Comparison of ENCODE assay signal across 8 cellular contexts in genomic region chr13:21297452-21297851, GRCh38.
DNase-seq lines count a peak whose midpoint lies in the region; ATAC-seq lines count a peak whose summit lies in the region.

No MANE protein-coding gene starts in this region.

- no peaks in the 10 kb centered on the region for H3K9me3 Mint-ChIP-seq in IgD-negative memory B cell

- H3K18ac ChIP-seq in mesenchymal stem cell (ENCODE audit: low read depth in 1 of 2, low read length in 2 of 2): no peak overlapping the region

- H3K27me3 ChIP-seq in mesenchymal stem cell (ENCODE audit: control insufficient read depth in 1 of 2, insufficient read depth in 1 of 2, low read length in 2 of 2): no peaks in the 10 kb centered on the region
- no peaks in the 10 kb centered on the region for H3K27me3 ChIP-seq in aorta (ENCODE audit: control insufficient read depth in 1 of 2, insufficient read depth in 2 of 2, low read length in 1 of 2)

- H3K4me3 Mint-ChIP-seq in IgD-negative memory B cell: peak overlapping the region; percentile 88 to 96 (median 95)

- H3K27me3 Mint-ChIP-seq in IgD-negative memory B cell: no peaks in the 10 kb centered on the region

- peak overlapping the region; percentile 51 for H2AFZ ChIP-seq in mesenchymal stem cell (ENCODE audit: low read depth, low read length)

- H2BK12ac ChIP-seq in mesenchymal stem cell (ENCODE audit: low read length in 2 of 2): no peak overlapping the region

- peak overlapping the region; percentile 94 for H3K9ac ChIP-seq in mesenchymal stem cell (ENCODE audit: low read length)

- no peak overlapping the region for H4K91ac ChIP-seq in mesenchymal stem cell (ENCODE audit: low read length)

- H3K4me3 ChIP-seq in mesenchymal stem cell (ENCODE audit: insufficient read depth in 1 of 2, low read depth in 1 of 2, low read length in 2 of 2) (peak overlapping the region in 1 of 2 experiments; percentile 94), aorta (ENCODE audit: low read length in 2 of 2) (no peak overlapping the region)

- no peak overlapping the region for H3K4me2 ChIP-seq in mesenchymal stem cell (ENCODE audit: low read length, poor library complexity, severe bottlenecking)

- no peak for ATAC-seq in aorta (ENCODE audit: low FRiP score)
- no peak for ATAC-seq in GM21717 (IDR thresholded peaks at IDR 0.05; ENCODE audit: unreplicated experiment)
- ATAC-seq in GM21786 (IDR thresholded peaks at IDR 0.05; ENCODE audit: unreplicated experiment): no peak

- H3K36me3 ChIP-seq in mesenchymal stem cell (ENCODE audit: control insufficient read depth in 1 of 2, insufficient read depth in 2 of 2, low read depth in 1 of 2, low read length in 2 of 2) (no peaks in the 10 kb centered on the region), aorta (ENCODE audit: control insufficient read depth in 1 of 2, insufficient read depth in 2 of 2, low read length in 1 of 2) (no peaks in the 10 kb centered on the region)

- WGBS in mesenchymal stem cell: 100% methylated on average over 1 of the region's 2 CpGs
- WGBS in aorta, 2 donors: 49 to 55% methylated on average over 2 of the region's 2 CpGs

- no peak overlapping the region for H2AK5ac ChIP-seq in mesenchymal stem cell (ENCODE audit: low read length, severe bottlenecking)

- H3K79me1 ChIP-seq in mesenchymal stem cell (replicated peaks; ENCODE audit: low read length, poor library complexity, severe bottlenecking): peaks cover 4% of the 10 kb centered on the region

- peak overlapping the region in 2 of 3 donors; percentile 56 to 76 for H3K27ac Mint-ChIP-seq in IgD-negative memory B cell

- H3K4me1 Mint-ChIP-seq in IgD-negative memory B cell: peaks cover 13 to 21% (median 16%) of the 10 kb centered on the region in 3 donors

- H3K36me3 Mint-ChIP-seq in IgD-negative memory B cell: no peaks in the 10 kb centered on the region

- H3K4ac ChIP-seq in mesenchymal stem cell (ENCODE audit: low read depth in 1 of 2, low read length in 2 of 2): no peak overlapping the region

- H3K14ac ChIP-seq in mesenchymal stem cell (ENCODE audit: low read length in 2 of 2): no peak overlapping the region

- H4K8ac ChIP-seq in mesenchymal stem cell (ENCODE audit: low read length): peak overlapping the region; percentile 69

- peak; percentile 28 for DNase-seq in EL
- peak; percentile 59 for DNase-seq in mesenchymal stem cell
- DNase-seq in aorta: no peak
- DNase-seq in NK-92 (lab: John Stamatoyannopoulos, UW; ENCODE audit: unreplicated experiment): no peak

- no peak overlapping the region for H2BK5ac ChIP-seq in mesenchymal stem cell (ENCODE audit: low read depth, low read length, poor library complexity, severe bottlenecking)

- intact Hi-C loops in aorta (cut with DNase I): loop anchor here (5.0 to 10.0 kb wide), 3 partner anchors 123 to 350 kb away; partner anchors contain the start of genes MRPL57 (in 1 of the 2) and SKA3 (in 1 of the 2)

- H3K9me3 ChIP-seq in mesenchymal stem cell (ENCODE audit: control insufficient read depth, low read length) (no peaks in the 10 kb centered on the region), aorta (ENCODE audit: control insufficient read depth, low read length) (no peaks in the 10 kb centered on the region)

- no peak overlapping the region for H3K23ac ChIP-seq in mesenchymal stem cell (ENCODE audit: low read length in 2 of 2)

- peak overlapping the region; percentile 33 for H3K27ac ChIP-seq in angular gyrus (ENCODE audit: low read depth, low read length)
- peak overlapping the region; percentile 68 for H3K27ac ChIP-seq in mesenchymal stem cell (ENCODE audit: low read length, poor library complexity, severe bottlenecking)
- H3K27ac ChIP-seq in aorta (ENCODE audit: low read depth in 1 of 2, low read length in 2 of 2): peak overlapping the region; percentile 51 to 62

- no peak overlapping the region for H2BK120ac ChIP-seq in mesenchymal stem cell (ENCODE audit: low read depth, low read length)

- H2BK15ac ChIP-seq in mesenchymal stem cell (ENCODE audit: low read depth, poor library complexity, severe bottlenecking): no peak overlapping the region

- no peaks in the 10 kb centered on the region for H3K4me1 ChIP-seq in mesenchymal stem cell (ENCODE audit: control insufficient read depth, insufficient read depth, low read depth, low read length)
- no peaks in the 10 kb centered on the region for H3K4me1 ChIP-seq in aorta (ENCODE audit: control insufficient read depth in 1 of 2, insufficient read depth in 2 of 2, low read length in 2 of 2)

Comparison
In these comparisons a context has a peak if more than half of its experiments do, and no peak if none do; other contexts are left out.
1. DNase-seq: peak in EL (single experiment) and mesenchymal stem cell (single experiment); none in aorta (0 of 2) and NK-92 (single experiment).
2. Peak in every context shown above with its lines, with median percentiles within 50 percentile points of each other: H3K27ac ChIP-seq.